ENCODE assay signal across 8 cellular contexts in genomic region chr2:236309669-236310029, GRCh38.
A peak's percentile ranks its signal among the peaks of the same experiment; 100 is the strongest.
DNase-seq lines count a peak whose midpoint lies in the region; ATAC-seq and TF ChIP-seq lines count a peak whose summit lies in the region.

No MANE protein-coding gene starts in this region.

- ATAC-seq in HG03135 (IDR thresholded peaks at IDR 0.05; ENCODE audit: unreplicated experiment) (no peak), GM21390 (IDR thresholded peaks at IDR 0.05; ENCODE audit: unreplicated experiment) (no peak), GM19328 (IDR thresholded peaks at IDR 0.05; ENCODE audit: unreplicated experiment) (no peak)

- no peak overlapping the region for H3K27ac ChIP-seq in RWPE1

- H3K4me3 ChIP-seq in AG09309 (ENCODE audit: control insufficient read depth, low read depth, low read length) (no peak overlapping the region), GM12875 (ENCODE audit: low read depth, low read length) (no peak overlapping the region)

- POLR2A ChIA-PET in RWPE1 (lab: Yijun Ruan, JAX; ENCODE audit: low non-redundant PET): no interaction called here

- DNase-seq in AG09309 (ENCODE audit: low read depth): no peak
- DNase-seq in RWPE1 (ENCODE audit: low spot score): peak; percentile 21
- DNase-seq in iPS-NIHi7 (ENCODE audit: extremely low spot score): peak; percentile 89
- DNase-seq in NCI-H345 (lab: John Stamatoyannopoulos, UW): no peak

- TF ChIP-seq CTCF in AG09309 (IDR thresholded peaks at IDR 0.05; ENCODE audit: control insufficient read depth, insufficient read depth, low read depth, low read length, missing control alignments) (peak; percentile 40), GM12875 (IDR thresholded peaks at IDR 0.05; ENCODE audit: borderline replicate concordance, insufficient read depth, low read depth, low read length) (peak; percentile 74), RWPE1 (conservative IDR thresholded peaks at IDR 0.05; ENCODE audit: low read depth) (peak; percentile 14; the same call in 1 of the 2 replicates)

- CTCF ChIA-PET in RWPE1 (lab: Yijun Ruan, JAX): interaction anchor here (0.6 to 0.8 kb wide), 3 partner anchors 82 to 760 kb away, joined by 3 read pairs; no protein-coding TSS in a partner anchor

Comparison
In these comparisons a context has a peak if more than half of its experiments do, and no peak if none do; other contexts are left out.
1. DNase-seq: peak in RWPE1 (single experiment) and iPS-NIHi7 (single experiment); none in AG09309 (single experiment) and NCI-H345 (single experiment).
2. CTCF ChIP-seq: peak in every context shown above with its lines; median percentile 74 in GM12875; 40 in AG09309; 14 in RWPE1.